ENCODE assay signal across 6 cellular contexts in the genomic region with DNA sequence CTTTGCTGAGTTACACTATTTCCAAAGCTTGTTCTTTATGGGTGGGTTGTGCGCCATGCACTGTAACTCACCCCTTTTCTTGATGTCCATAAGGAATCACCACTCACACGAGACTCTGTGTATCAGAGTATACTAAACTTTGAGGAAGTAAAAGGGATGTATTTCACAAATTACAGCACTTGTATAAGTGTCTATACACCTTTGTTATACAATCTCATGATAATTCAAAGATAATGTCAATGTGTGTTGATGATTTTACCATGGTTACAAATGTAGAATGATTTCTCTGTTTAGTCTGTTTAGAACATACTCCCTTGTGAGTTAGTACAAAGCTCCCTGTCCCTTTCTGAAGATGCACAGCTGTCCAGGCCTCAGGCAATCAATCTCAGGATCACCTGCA.
"Had no signal": no experiment of that assay in that cellular context is flagged by ENCODE, and none has a peak within 500 bp of the region (broad histone marks: within the 10 kb centered on the region; RNA-seq: fewer than 3 reads in every experiment).

No MANE protein-coding gene starts in this region.

- DNase-seq: H9, HCEC 1CT, IMR-90, KG1 had no signal

- ATAC-seq: GM23338, K562 had no signal
